In the genomic region with DNA sequence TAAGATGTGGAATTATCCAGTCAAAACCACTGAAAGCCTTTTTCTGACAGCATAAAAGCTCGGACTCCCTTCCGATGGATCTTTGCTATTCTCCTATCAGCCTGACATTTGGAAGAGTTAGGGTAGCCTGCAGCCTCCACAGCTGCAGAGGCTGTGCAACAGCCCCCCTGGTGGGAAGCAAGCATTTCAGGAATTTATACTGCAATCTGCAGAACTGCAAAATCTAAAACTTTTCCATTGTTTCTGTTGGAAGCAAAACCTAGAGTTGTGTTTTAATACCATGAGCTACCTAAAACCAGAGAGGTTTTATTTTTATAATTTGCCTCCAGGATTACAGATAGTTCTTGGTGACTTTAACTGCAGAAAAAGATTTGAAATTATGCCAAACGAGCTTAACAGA, we compare ENCODE assay signal across 1 cellular context.
TF ChIP-seq lines count a peak whose summit lies in the region.

No MANE protein-coding gene starts in this region.

TF ChIP-seq in WTC11, 78 proteins besides CTCF, POLR2A, EP300 and RAD21 (continued from another document):
- TF ChIP-seq ZNF425 (CRISPR knock-in tag; conservative IDR thresholded peaks at IDR 0.05) (no peak), ATF1 (CRISPR knock-in tag; IDR thresholded peaks at IDR 0.05) (no peak), RELA (CRISPR knock-in tag; IDR thresholded peaks at IDR 0.05; ENCODE audit: borderline replicate concordance) (no peak), PREB (CRISPR knock-in tag; IDR thresholded peaks at IDR 0.05; ENCODE audit: borderline replicate concordance) (no peak), ARID4B (CRISPR knock-in tag; IDR thresholded peaks at IDR 0.05; ENCODE audit: borderline replicate concordance) (no peak), TEAD1 (CRISPR knock-in tag; IDR thresholded peaks at IDR 0.05) (no peak), ESRRA (CRISPR knock-in tag; IDR thresholded peaks at IDR 0.05; ENCODE audit: borderline replicate concordance) (no peak), ZNF423 (CRISPR knock-in tag; IDR thresholded peaks at IDR 0.05) (no peak), USF2 (CRISPR knock-in tag; IDR thresholded peaks at IDR 0.05) (no peak)
